17 cellular contexts compared by ENCODE assay signal in the genomic region with DNA sequence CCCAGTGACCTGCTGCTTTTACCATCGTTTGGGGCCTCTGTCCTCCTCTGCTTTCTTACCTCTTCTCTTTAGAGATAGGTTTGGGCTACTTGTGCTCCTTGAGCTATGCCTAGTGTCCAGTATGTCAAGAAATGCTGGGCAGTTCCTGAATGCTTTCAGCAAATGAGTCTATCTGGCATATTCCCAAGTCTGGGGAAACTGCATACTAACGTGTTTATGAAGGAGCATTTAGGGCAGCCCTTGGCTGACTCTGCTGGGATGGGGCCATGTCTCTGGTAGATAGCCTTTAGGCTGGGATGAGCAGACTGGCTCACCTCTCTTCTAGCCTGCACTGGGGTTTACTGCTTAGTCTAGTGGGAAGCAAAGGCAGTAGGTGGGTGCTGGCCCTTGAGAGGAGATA. TPM values are rescaled to one million over a fixed set of nuclear protein-coding genes. Genes with fewer than 3 reads are reported as not detected.
DNase-seq lines count a peak whose midpoint lies in the region; ATAC-seq, FAIRE-seq and TF ChIP-seq lines count a peak whose summit lies in the region.
"Had no signal": no experiment of that assay in that cellular context is flagged by ENCODE, and none has a peak within 500 bp of the region (broad histone marks: within the 10 kb centered on the region; RNA-seq: fewer than 3 reads in every experiment).

No MANE protein-coding gene starts in this region.

- peaks cover 42 to 61% of the 10 kb centered on the region in 2 donors for H3K36me3 Mint-ChIP-seq in stimulated activated naive B cell treated with anti-CD40 and anti-IgM and Interleukin-4, amounts not matched to agents 10 μg/mL and 1 μg/mL and 100 μg/mL, for 72 hours

- intact Hi-C loops in Right ventricle myocardium superior (cut with DNase I) = no loop called here
- intact Hi-C loops in uterus (cut with DNase I; ENCODE audit: low total_unique reads) = no loop called here

- no peaks in the 10 kb centered on the region for H3K27me3 Mint-ChIP-seq in stimulated activated naive B cell treated with anti-CD40 and anti-IgM and Interleukin-4, amounts not matched to agents 10 μg/mL and 1 μg/mL and 100 μg/mL, for 72 hours
- H3K27me3 Mint-ChIP-seq: activated B cell treated with CpG ODN at 0.5 μM for 24 hours; activated naive CD8-positive, alpha-beta T cell treated with anti-CD3 and anti-CD28 coated beads, Interleukin-2, amount 50 U/mL, for 24 hours had no signal

- H3K27ac ChIP-seq in right atrium auricular region (peak overlapping the region; percentile 31 to 35), layer of hippocampus (ENCODE audit: low read depth, low read length) (peak overlapping the region; percentile 10), uterus (peak overlapping the region; percentile 23 to 44)
- H3K27ac ChIP-seq: heart right ventricle, neural progenitor cell, SK-N-MC, upper lobe of right lung had no signal

- H3K4me1 ChIP-seq in right atrium auricular region (peaks cover 0 to 67% of the 10 kb centered on the region in 2 donors), uterus (peaks cover 0 to 8% of the 10 kb centered on the region in 2 donors)
- H3K4me1 ChIP-seq: neural progenitor cell had no signal

- no peak overlapping the region for H3K27ac Mint-ChIP-seq in stimulated activated naive B cell treated with anti-CD40 and anti-IgM and Interleukin-4, amounts not matched to agents 10 μg/mL and 1 μg/mL and 100 μg/mL, for 72 hours
- H3K27ac Mint-ChIP-seq: activated B cell treated with CpG ODN at 0.5 μM for 24 hours; activated naive CD8-positive, alpha-beta T cell treated with anti-CD3 and anti-CD28 coated beads, Interleukin-2, amount 50 U/mL, for 24 hours; neural progenitor cell had no signal

- H3K9me3 ChIP-seq in right atrium auricular region = no peaks in the 10 kb centered on the region
- no peaks in the 10 kb centered on the region for H3K9me3 ChIP-seq in uterus
- H3K9me3 ChIP-seq: heart right ventricle, upper lobe of right lung had no signal

- peaks cover 41 to 62% of the 10 kb centered on the region in 2 donors for H3K4me1 Mint-ChIP-seq in stimulated activated naive B cell treated with anti-CD40 and anti-IgM and Interleukin-4, amounts not matched to agents 10 μg/mL and 1 μg/mL and 100 μg/mL, for 72 hours

- H3K27me3 ChIP-seq in right atrium auricular region (no peaks in the 10 kb centered on the region), bronchial epithelial cell (ENCODE audit: control insufficient read depth, insufficient read depth, low read length) (no peaks in the 10 kb centered on the region), layer of hippocampus (ENCODE audit: control insufficient read depth, insufficient read depth, low read length) (no peaks in the 10 kb centered on the region), uterus (no peaks in the 10 kb centered on the region)
- H3K27me3 ChIP-seq: heart right ventricle, neural progenitor cell, upper lobe of right lung had no signal

- DNase-seq in right atrium auricular region (ENCODE audit: low spot score) = no peak
- DNase-seq in Right ventricle myocardium superior = no peak
- no peak for DNase-seq in bronchial epithelial cell (ENCODE audit: low read depth)
- DNase-seq in uterus = peak in 1 of 2 donors; percentile 70
- no peak for DNase-seq in H54 (ENCODE audit: insufficient read length, low spot score)
- DNase-seq in stimulated activated naive B cell treated with anti-CD40 and anti-IgM and Interleukin-4, amounts not matched to agents 10 μg/mL and 1 μg/mL and 100 μg/mL, for 72 hours = no peak
- DNase-seq: activated B cell treated with CpG ODN at 0.5 μM for 24 hours; activated naive CD8-positive, alpha-beta T cell treated with anti-CD3 and anti-CD28 coated beads, Interleukin-2, amount 50 U/mL, for 24 hours; effector CD4-positive, alpha-beta T cell; heart right ventricle; MV-4-11; upper lobe of right lung had no signal

- TF ChIP-seq POLR2A in uterus (IDR thresholded peaks at IDR 0.05) (no peak), H54 (IDR thresholded peaks at IDR 0.05; ENCODE audit: low read depth, low read length) (no peak)

- H3K4me3 ChIP-seq in right atrium auricular region (no peak overlapping the region), bronchial epithelial cell (ENCODE audit: low read depth, low read length) (no peak overlapping the region), uterus (no peak overlapping the region)
- H3K4me3 ChIP-seq: heart right ventricle, neural progenitor cell, SK-N-MC, smooth muscle cell, upper lobe of right lung had no signal

- FAIRE-seq in bronchial epithelial cell (lab: Jason Lieb, UNC) (peak; percentile 36), H54 (lab: Jason Lieb, UNC) (no peak)

- ATAC-seq in Right ventricle myocardium superior (ENCODE audit: poor library complexity) = no peak
- ATAC-seq in HG02798 (IDR thresholded peaks at IDR 0.05; ENCODE audit: poor library complexity, unreplicated experiment) = no peak
- ATAC-seq in stimulated activated naive B cell treated with anti-CD40 and anti-IgM and Interleukin-4, amounts not matched to agents 10 μg/mL and 1 μg/mL and 100 μg/mL, for 72 hours (replicated peaks) = no peak
- ATAC-seq: activated naive CD8-positive, alpha-beta T cell treated with anti-CD3 and anti-CD28 coated beads, Interleukin-2, amount 50 U/mL, for 24 hours; upper lobe of right lung had no signal

- peaks cover 11% of the 10 kb centered on the region for H3K36me3 ChIP-seq in right atrium auricular region
- peaks cover 9% of the 10 kb centered on the region for H3K36me3 ChIP-seq in bronchial epithelial cell (ENCODE audit: control insufficient read depth, insufficient read depth, low read length)
- H3K36me3 ChIP-seq in uterus = no peaks in the 10 kb centered on the region
- H3K36me3 ChIP-seq: neural progenitor cell had no signal

- TF ChIP-seq CTCF in right atrium auricular region (IDR thresholded peaks at IDR 0.05) = no peak
- no peak for TF ChIP-seq CTCF in bronchial epithelial cell (IDR thresholded peaks at IDR 0.05; ENCODE audit: insufficient read depth, low read length, severe bottlenecking)
- TF ChIP-seq CTCF in uterus (IDR thresholded peaks at IDR 0.05) = no peak

- no peaks in the 10 kb centered on the region for H3K9me3 Mint-ChIP-seq in stimulated activated naive B cell treated with anti-CD40 and anti-IgM and Interleukin-4, amounts not matched to agents 10 μg/mL and 1 μg/mL and 100 μg/mL, for 72 hours
- H3K9me3 Mint-ChIP-seq: activated B cell treated with CpG ODN at 0.5 μM for 24 hours; activated naive CD8-positive, alpha-beta T cell treated with anti-CD3 and anti-CD28 coated beads, Interleukin-2, amount 50 U/mL, for 24 hours; neural progenitor cell had no signal

- H3K4me3 Mint-ChIP-seq in stimulated activated naive B cell treated with anti-CD40 and anti-IgM and Interleukin-4, amounts not matched to agents 10 μg/mL and 1 μg/mL and 100 μg/mL, for 72 hours = no peak overlapping the region
- H3K4me3 Mint-ChIP-seq: activated B cell treated with CpG ODN at 0.5 μM for 24 hours; activated naive CD8-positive, alpha-beta T cell treated with anti-CD3 and anti-CD28 coated beads, Interleukin-2, amount 50 U/mL, for 24 hours; neural progenitor cell had no signal

RNA-seq across cellular contexts. Expression of a gene that starts 43.7 kb away (rescaled TPM):
- total RNA-seq in right atrium auricular region (1 to 10 TPM; 4.9 to 9.5 TPM), Right ventricle myocardium superior (2.6 TPM), bronchial epithelial cell (under 0.01 and 0.13 TPM in 2 replicates), uterus (10 to 100 TPM in 1 of 4 donors, 1 to 10 TPM in 2, under 1 TPM in 1; 0.88 to 17.6 (median 2.8) TPM)
